ENCODE assay signal across 8 cellular contexts in genomic region chr1:23020731-23021130, GRCh38. TPM values are rescaled to one million over a fixed set of nuclear protein-coding genes. Genes with fewer than 3 reads are reported as not detected.
A peak's percentile ranks its signal among the peaks of the same experiment; 100 is the strongest.
DNase-seq lines count a peak whose midpoint lies in the region; ATAC-seq, FAIRE-seq and TF ChIP-seq lines count a peak whose summit lies in the region.

No MANE protein-coding gene starts in this region.

- POLR2A ChIA-PET in GM12878 (lab: Charles Lee) = interaction anchor here (0.5 to 1.7 kb wide), 5 partner anchors 9 to 848 kb away, joined by 3 to 9 read pairs (median 4); no protein-coding TSS in a partner anchor

- WGBS in GM12878 (ENCODE audit: insufficient coverage, insufficient replicate concordance, low lambda C conversion rate, missing lambda C conversion rate) = 23% methylated on average over 3 of the region's 3 CpGs

- intact Hi-C loops in GM12878 (cut with micrococcal nuclease; ENCODE audit: unreplicated experiment) = no loop called here

- RAD21 ChIA-PET in GM12878 (lab: Charles Lee; ENCODE audit: unreplicated experiment) = interaction anchor here (1.0 to 2.9 kb wide), 3 partner anchors 11 to 147 kb away, joined by 3 to 22 read pairs (median 3); no protein-coding TSS in a partner anchor

- H3K79me2 ChIP-seq in ACC112 (ENCODE audit: control insufficient read depth, insufficient read depth, low read length, unreplicated experiment) (peaks cover 64% of the 10 kb centered on the region), GM12878 (ENCODE audit: control insufficient read depth, insufficient read depth, low read length) (peaks cover 63% of the 10 kb centered on the region)

- SMC1A ChIA-PET in GM12878 (lab: Charles Lee; ENCODE audit: uncharacterized antibody, unreplicated experiment) = interaction anchor here (0.7 to 1.9 kb wide), 9 partner anchors 9 to 258 kb away, joined by 3 to 17 read pairs (median 3); no protein-coding TSS in a partner anchor

- TF ChIP-seq RAD21 in GM12878 (IDR thresholded peaks at IDR 0.05; ENCODE audit: insufficient read depth, low read depth, low read length) = no peak

- peak overlapping the region; percentile 75 for H3K9ac ChIP-seq in GM12878 (ENCODE audit: control insufficient read depth, insufficient read depth, low read length)
- peak overlapping the region in 1 of 2 donors; percentile 79 for H3K9ac ChIP-seq in mucosa of rectum (ENCODE audit: low read depth in 1 of 2, low read length in 2 of 2)

- FAIRE-seq in GM12878 (lab: Jason Lieb, UNC) = no peak

- H3K27ac ChIP-seq in ACC112 (ENCODE audit: low read depth, low read length) (no peak overlapping the region), GM12878 (ENCODE audit: control insufficient read depth, insufficient read depth) (peak overlapping the region; percentile 6), mucosa of rectum (ENCODE audit: low read depth in 2 of 2, low read length in 2 of 2) (no peak overlapping the region)

- H3K36me3 ChIP-seq in ACC112 (ENCODE audit: insufficient read depth, low read length) (0 out of 2 replicates have a peak, but pooled peaks cover 3% of the 10 kb centered on the region), GM12878 (ENCODE audit: control insufficient read depth in 2 of 2, insufficient read depth in 2 of 2, low read length in 1 of 2) (no peaks in the 10 kb centered on the region), mucosa of rectum (ENCODE audit: control insufficient read depth in 2 of 2, insufficient read depth in 2 of 2, low read length in 2 of 2) (no peaks in the 10 kb centered on the region)

- H3K4me1 ChIP-seq in ACC112 (ENCODE audit: control insufficient read depth, insufficient read depth, low read length, unreplicated experiment) (peaks cover 5% of the 10 kb centered on the region), GM12878 (ENCODE audit: control insufficient read depth, insufficient read depth, low read length) (peaks cover 7% of the 10 kb centered on the region; the same call in 1 of the 2 replicates), mucosa of rectum (ENCODE audit: control insufficient read depth in 2 of 2, insufficient read depth in 2 of 2, low read length in 2 of 2) (peaks cover 2 to 4% of the 10 kb centered on the region in 2 donors)

- CTCF ChIA-PET in GM12878 (lab: Yijun Ruan, JAX) = interaction anchor here (1.0 to 1.3 kb wide), 5 partner anchors 10 to 164 kb away, joined by 3 to 9 read pairs (median 4); no protein-coding TSS in a partner anchor

- DNase-seq in HT1080 (ENCODE audit: low read depth) (peak; percentile 17), GM12878 (ENCODE audit: low read depth, low spot score) (no peak), DMS79 (lab: John Stamatoyannopoulos, UW) (no peak), mesenteric fat pad (ENCODE audit: low spot score) (no peak), NCI-H345 (lab: John Stamatoyannopoulos, UW) (no peak), NOMO-1 treated with DMSO at 0.1 percent for 48 hours (lab: John Stamatoyannopoulos, UW; ENCODE audit: unreplicated experiment) (no peak)

- H3K27me3 ChIP-seq in ACC112 (ENCODE audit: insufficient read depth, low read length) (no peaks in the 10 kb centered on the region), GM12878 (replicated peaks in 1 of 2; ENCODE audit: control insufficient read depth in 2 of 2, insufficient read depth in 2 of 2, low read length in 1 of 2) (no peaks in the 10 kb centered on the region), mucosa of rectum (ENCODE audit: control insufficient read depth in 2 of 2, insufficient read depth in 2 of 2, low read length in 2 of 2) (no peaks in the 10 kb centered on the region)

- H3K4me2 ChIP-seq in GM12878 (ENCODE audit: control insufficient read depth, insufficient read depth) = peak overlapping the region; percentile 94

- no peak for TF ChIP-seq EP300 in GM12878 (IDR thresholded peaks at IDR 0.05; ENCODE audit: borderline replicate concordance in 1 of 2, control insufficient read depth in 1 of 2, low read depth in 2 of 2, low read length in 2 of 2)

- in situ Hi-C loops in GM12878 (cut with MboI) = no loop called here

- peak overlapping the region; percentile 88 for H3K4me3 ChIP-seq in ACC112 (ENCODE audit: low read depth, low read length)
- peak overlapping the region; percentile 69 for H3K4me3 ChIP-seq in GM12878
- peak overlapping the region; percentile 97 to 98 for H3K4me3 ChIP-seq in mucosa of rectum (ENCODE audit: low read length in 2 of 2)

- no peak overlapping the region for H2AFZ ChIP-seq in ACC112 (ENCODE audit: low read length, unreplicated experiment)
- no peak overlapping the region for H2AFZ ChIP-seq in GM12878 (ENCODE audit: control insufficient read depth, low read depth, low read length)

- no TSS peak for BruUV-seq in GM12878 (replicated peaks; lab: Mats Ljungman, UMichigan)

- no peak for TF ChIP-seq CTCF in GM12878 (IDR thresholded peaks at IDR 0.05 in 2 of 3, conservative IDR thresholded peaks at IDR 0.05 in 1 of 3; ENCODE audit: control insufficient read depth in 2 of 3, extremely low read depth in 1 of 3, insufficient read depth in 1 of 3, low read depth in 3 of 3, low read length in 3 of 3)

- no peak for TF ChIP-seq POLR2A in GM12878 (IDR thresholded peaks at IDR 0.05; ENCODE audit: low read depth, low read length)

- 0 out of 3 replicates have a peak, but pooled peaks have one; percentile 14 for ATAC-seq in GM12878

- H3K9me3 ChIP-seq in GM12878 (replicated peaks; ENCODE audit: control insufficient read depth, insufficient read depth, low read length) (no peaks in the 10 kb centered on the region; the same call in 1 of the 3 replicates), mucosa of rectum (ENCODE audit: control insufficient read depth in 2 of 2, low read length in 2 of 2) (no peaks in the 10 kb centered on the region)

- no peaks in the 10 kb centered on the region for H4K20me1 ChIP-seq in GM12878 (ENCODE audit: control insufficient read depth, insufficient read depth)

RNA-seq across cellular contexts. Expression of gene KDM1A, which starts 1.5 kb away (rescaled TPM):
- 141 and 145 TPM in 2 replicates for total RNA-seq in HT1080 (2014; rRNA removed; shearing (Covaris generic))
- 85.1 and 94.6 TPM in 2 replicates for polyA plus RNA-seq in HT1080 (2015; cell fraction: cytosol; rRNA removed)
- polyA plus RNA-seq in HT1080 (2015; cell fraction: nucleus; rRNA removed) = 116 and 125 TPM in 2 replicates
- 72.1 and 74.4 TPM in 2 replicates for total RNA-seq in GM12878 (2013; cell fraction: nucleolus; rRNA removed)
- total RNA-seq in GM12878 (2014; rRNA removed) (118 and 139 TPM in 2 replicates), GM12878 (2014; rRNA removed; fragmentation: Illumina TruSeq; extraction: Trizol) (111 and 117 TPM in 2 replicates), GM12878 (2021) (109 and 110 TPM in 2 replicates), mesenteric fat pad (40.1 TPM)
- polyA plus RNA-seq in GM12878 (2011; ENCODE audit: low read depth) = 39.2 TPM
- polyA plus RNA-seq in GM12878 (2011; rRNA removed) (86.4 and 94.7 TPM in 2 replicates), GM12878 (2014; fragmentation: Illumina TruSeq; extraction: Trizol) (103 and 113 TPM in 2 replicates), GM12878 (2014; fragmentation: Nextera tagmentation; extraction: Ambion mirVana) (10 to 100 TPM; 39.2 to 59.5 TPM), GM12878 (2014; rRNA removed) (99.6 and 108 TPM in 2 replicates), GM12878 (2016; fragmentation: Nextera tagmentation; extraction: Ambion mirVana) (10 to 100 TPM; 75.1 to 90.2 TPM)
- polyA plus RNA-seq in GM12878 (2011; cell fraction: cytosol; rRNA removed) = 97.2 and 102 TPM in 2 replicates
- 78.2 and 85.4 TPM in 2 replicates for polyA plus RNA-seq in GM12878 (2011; cell fraction: nucleus; rRNA removed)
- polyA plus RNA-seq in GM12878 (2012) = 51.7 and 59.6 TPM in 2 replicates
- 114 and 151 TPM in 2 replicates for polyA minus RNA-seq in GM12878 (2011; rRNA and poly(A)+ RNA removed)
- polyA minus RNA-seq in GM12878 (2011; cell fraction: cytosol; rRNA and poly(A)+ RNA removed) = 25.0 and 27.3 TPM in 2 replicates
- 21.6 and 29.2 TPM in 2 replicates for polyA minus RNA-seq in GM12878 (2011; cell fraction: nucleus; rRNA and poly(A)+ RNA removed)

RNA-seq across cellular contexts. Expression of gene TEX46, which starts 5.1 kb away (rescaled TPM):
- not detected in 2 replicates for total RNA-seq in HT1080 (2014; rRNA removed; shearing (Covaris generic))
- not detected in 2 replicates for polyA plus RNA-seq in HT1080 (2015; cell fraction: cytosol; rRNA removed)
- not detected in 2 replicates for polyA plus RNA-seq in HT1080 (2015; cell fraction: nucleus; rRNA removed)
- not detected in 2 replicates for total RNA-seq in GM12878 (2013; cell fraction: nucleolus; rRNA removed)
- not detected in 2 replicates for total RNA-seq in GM12878 (2014; rRNA removed)
- not detected in 2 replicates for total RNA-seq in GM12878 (2014; rRNA removed; fragmentation: Illumina TruSeq; extraction: Trizol)
- not detected in 2 replicates for total RNA-seq in GM12878 (2021)
- not detected for polyA plus RNA-seq in GM12878 (2011; ENCODE audit: low read depth)
- polyA plus RNA-seq in GM12878 (2011; rRNA removed) = 0.23 TPM in 1 of 2 replicates, not detected in the other
- polyA plus RNA-seq in GM12878 (2011; cell fraction: cytosol; rRNA removed) = not detected in 2 replicates
- not detected in 2 replicates for polyA plus RNA-seq in GM12878 (2011; cell fraction: nucleus; rRNA removed)
- polyA plus RNA-seq in GM12878 (2012) = not detected in 2 replicates
- not detected in 2 replicates for polyA plus RNA-seq in GM12878 (2014; fragmentation: Illumina TruSeq; extraction: Trizol)
- polyA plus RNA-seq in GM12878 (2014; fragmentation: Nextera tagmentation; extraction: Ambion mirVana) = under 1 TPM in 1 of 2 experiments, not detected in 1; 0.42 TPM
- not detected in 2 replicates for polyA plus RNA-seq in GM12878 (2014; rRNA removed)
- under 1 TPM in 1 of 2 experiments, not detected in 1; 0.48 TPM for polyA plus RNA-seq in GM12878 (2016; fragmentation: Nextera tagmentation; extraction: Ambion mirVana)
- polyA minus RNA-seq in GM12878 (2011; rRNA and poly(A)+ RNA removed) = not detected in 2 replicates
- not detected in 2 replicates for polyA minus RNA-seq in GM12878 (2011; cell fraction: cytosol; rRNA and poly(A)+ RNA removed)
- polyA minus RNA-seq in GM12878 (2011; cell fraction: nucleus; rRNA and poly(A)+ RNA removed) = not detected in 2 replicates
- not detected for total RNA-seq in mesenteric fat pad

RNA-seq across cellular contexts. Expression of gene LACTBL1, which starts 48.1 kb away (rescaled TPM):
- total RNA-seq in HT1080 (2014; rRNA removed; shearing (Covaris generic)) = not detected in 2 replicates
- polyA plus RNA-seq in HT1080 (2015; cell fraction: cytosol; rRNA removed) = not detected in 2 replicates
- not detected in 2 replicates for polyA plus RNA-seq in HT1080 (2015; cell fraction: nucleus; rRNA removed)
- not detected in 2 replicates for total RNA-seq in GM12878 (2013; cell fraction: nucleolus; rRNA removed)
- total RNA-seq in GM12878 (2014; rRNA removed) (not detected in 2 replicates), GM12878 (2014; rRNA removed; fragmentation: Illumina TruSeq; extraction: Trizol) (not detected in 2 replicates), GM12878 (2021) (not detected in 2 replicates), mesenteric fat pad (not detected)
- not detected for polyA plus RNA-seq in GM12878 (2011; ENCODE audit: low read depth)
- polyA plus RNA-seq in GM12878 (2011; rRNA removed) (not detected in 2 replicates), GM12878 (2014; fragmentation: Illumina TruSeq; extraction: Trizol) (not detected in 2 replicates), GM12878 (2014; fragmentation: Nextera tagmentation; extraction: Ambion mirVana) (not detected), GM12878 (2014; rRNA removed) (0.08 TPM in 1 of 2 replicates, not detected in the other), GM12878 (2016; fragmentation: Nextera tagmentation; extraction: Ambion mirVana) (not detected)
- polyA plus RNA-seq in GM12878 (2011; cell fraction: cytosol; rRNA removed) = not detected in 2 replicates
- not detected in 2 replicates for polyA plus RNA-seq in GM12878 (2011; cell fraction: nucleus; rRNA removed)
- polyA plus RNA-seq in GM12878 (2012) = not detected in 2 replicates
- not detected in 2 replicates for polyA minus RNA-seq in GM12878 (2011; rRNA and poly(A)+ RNA removed)
- not detected in 2 replicates for polyA minus RNA-seq in GM12878 (2011; cell fraction: cytosol; rRNA and poly(A)+ RNA removed)
- polyA minus RNA-seq in GM12878 (2011; cell fraction: nucleus; rRNA and poly(A)+ RNA removed) = not detected in 2 replicates
